8 cellular contexts compared by ENCODE assay signal in genomic region chr5:153896701-153897100, GRCh38.
DNase-seq lines count a peak whose midpoint lies in the region; ATAC-seq lines count a peak whose summit lies in the region.

No MANE protein-coding gene starts in this region.

- ATAC-seq in HG03025 (IDR thresholded peaks at IDR 0.05; ENCODE audit: low FRiP score, unreplicated experiment) (peak; percentile 96), left lobe of liver (peak; percentile 43)
- no peak for ATAC-seq in activated CD4-positive, CD25-positive, alpha-beta regulatory T cell treated with anti-CD3 and anti-CD28 coated beads, Interleukin-2, amount 50 U/mL, for 24 hours

- DNase-seq in NCI-H82 (lab: John Stamatoyannopoulos, UW) (peak; percentile 44), NCI-H82 treated with DMSO at 0.1 percent for 48 hours (lab: John Stamatoyannopoulos, UW; ENCODE audit: unreplicated experiment) (no peak), NCI-H226 (peak; percentile 33), left lobe of liver (ENCODE audit: low spot score) (no peak)
- DNase-seq in activated CD4-positive, alpha-beta T cell treated with anti-CD3 and anti-CD28 coated beads for 48 hours: no peak
- DNase-seq in stimulated activated CD8-positive, alpha-beta memory T cell treated with anti-CD3 and anti-CD28 coated beads, Interleukin-4, amount 100 ng/mL, for 48 hours: no peak

Comparison
In these comparisons a context has a peak if more than half of its experiments do, and no peak if none do; other contexts are left out.
1. DNase-seq: peak in NCI-H82 (single experiment) and NCI-H226 (single experiment); none in NCI-H82 treated with DMSO at 0.1 percent for 48 hours (single experiment), left lobe of liver (single experiment), activated CD4-positive, alpha-beta T cell treated with anti-CD3 and anti-CD28 coated beads for 48 hours (single experiment) and stimulated activated CD8-positive, alpha-beta memory T cell treated with anti-CD3 and anti-CD28 coated beads, Interleukin-4, amount 100 ng/mL, for 48 hours (single experiment).
2. ATAC-seq: peak in HG03025 (single experiment) and left lobe of liver (single experiment); none in activated CD4-positive, CD25-positive, alpha-beta regulatory T cell treated with anti-CD3 and anti-CD28 coated beads, Interleukin-2, amount 50 U/mL, for 24 hours (0 of 2).